In genomic region chr9:101440714-101441230, GRCh38 we compare ENCODE assay signal across 1 cellular context.
A peak's percentile ranks its signal among the peaks of the same experiment; 100 is the strongest.
TF ChIP-seq lines count a peak whose summit lies in the region.

No MANE protein-coding gene starts in this region.

TF ChIP-seq in HepG2, 621 proteins besides CTCF, POLR2A, EP300 and RAD21 (continues in another document):
- TF ChIP-seq ZNF407 (CRISPR knock-in tag; IDR thresholded peaks at IDR 0.05; ENCODE audit: not compliant biosample characterization), result no peak
- no peak for TF ChIP-seq TBL1XR1 (IDR thresholded peaks at IDR 0.05; ENCODE audit: borderline replicate concordance, low read length, partially characterized antibody)
- no peak for TF ChIP-seq RBFOX2 (IDR thresholded peaks at IDR 0.05; ENCODE audit: low read depth, low read length)
- TF ChIP-seq ZNF431 (CRISPR knock-in tag; IDR thresholded peaks at IDR 0.05; ENCODE audit: borderline replicate concordance, low read depth), result no peak
- TF ChIP-seq NFATC3 (CRISPR knock-in tag; IDR thresholded peaks at IDR 0.05), result no peak
- no peak for TF ChIP-seq ZBTB42 (CRISPR knock-in tag; IDR thresholded peaks at IDR 0.05)
- no peak for TF ChIP-seq HNRNPLL (IDR thresholded peaks at IDR 0.05; ENCODE audit: low read depth, low read length, poor library complexity, severe bottlenecking)
- no peak for TF ChIP-seq ARID2 (CRISPR knock-in tag; IDR thresholded peaks at IDR 0.05; ENCODE audit: borderline replicate concordance)
- TF ChIP-seq TFE3 (CRISPR knock-in tag; IDR thresholded peaks at IDR 0.05), result no peak
- TF ChIP-seq TIGD3 (CRISPR knock-in tag; IDR thresholded peaks at IDR 0.05; ENCODE audit: borderline replicate concordance), result no peak
- no peak for TF ChIP-seq ZNF75D (CRISPR knock-in tag; IDR thresholded peaks at IDR 0.05; ENCODE audit: borderline replicate concordance)
- peak; percentile 23; the same call in 1 of the 2 replicates for TF ChIP-seq CHD4 (IDR thresholded peaks at IDR 0.05; ENCODE audit: borderline replicate concordance, low read length)
- peak; percentile 49; the same call in 1 of the 2 replicates for TF ChIP-seq MAX (IDR thresholded peaks at IDR 0.05)
- TF ChIP-seq SAP130 (CRISPR knock-in tag; IDR thresholded peaks at IDR 0.05; ENCODE audit: low read depth), result 0 out of 2 replicates have a peak, but pooled peaks have one; percentile 8
- TF ChIP-seq NR1H2 (CRISPR knock-in tag; IDR thresholded peaks at IDR 0.05; ENCODE audit: borderline replicate concordance, low read depth), result no peak
- no peak for TF ChIP-seq HOXA7 (CRISPR knock-in tag; IDR thresholded peaks at IDR 0.05)
- TF ChIP-seq LRRFIP1 (CRISPR knock-in tag; conservative IDR thresholded peaks at IDR 0.05), result no peak
- peak; percentile 30; the same call in 1 of the 2 replicates for TF ChIP-seq IRF2 (CRISPR knock-in tag; IDR thresholded peaks at IDR 0.05)
- no peak for TF ChIP-seq HBP1 (CRISPR knock-in tag; IDR thresholded peaks at IDR 0.05; ENCODE audit: low read depth)
- peak; percentile 41; the same call in 1 of the 2 replicates for TF ChIP-seq TCF7 (IDR thresholded peaks at IDR 0.05; ENCODE audit: low read depth)
- peak; percentile 19; the same call in 1 of the 2 replicates for TF ChIP-seq NR2C2 (CRISPR knock-in tag; IDR thresholded peaks at IDR 0.05; ENCODE audit: borderline replicate concordance)
- TF ChIP-seq ZNF3 (CRISPR knock-in tag; IDR thresholded peaks at IDR 0.05), result no peak
- TF ChIP-seq SALL2 (CRISPR knock-in tag; IDR thresholded peaks at IDR 0.05), result no peak
- TF ChIP-seq FUBP1 (CRISPR knock-in tag; IDR thresholded peaks at IDR 0.05; ENCODE audit: borderline replicate concordance), result 0 out of 2 replicates have a peak, but pooled peaks have one; percentile 30
- TF ChIP-seq ZNF784 (CRISPR knock-in tag; IDR thresholded peaks at IDR 0.05; ENCODE audit: borderline replicate concordance), result no peak
- TF ChIP-seq BRD4 (CRISPR knock-in tag; IDR thresholded peaks at IDR 0.05), result peak; percentile 25
- TF ChIP-seq BHLHE40 (IDR thresholded peaks at IDR 0.05; ENCODE audit: low read length), result no peak
- no peak for TF ChIP-seq ZFAT (CRISPR knock-in tag; conservative IDR thresholded peaks at IDR 0.05)
- no peak for TF ChIP-seq RCOR2 (CRISPR knock-in tag; IDR thresholded peaks at IDR 0.05)
- TF ChIP-seq TFDP2 (CRISPR knock-in tag; IDR thresholded peaks at IDR 0.05), result no peak
- no peak for TF ChIP-seq DRAP1 (CRISPR knock-in tag; IDR thresholded peaks at IDR 0.05)
- 0 out of 2 replicates have a peak, but pooled peaks have one; percentile 35 for TF ChIP-seq ZNF292 (CRISPR knock-in tag; IDR thresholded peaks at IDR 0.05; ENCODE audit: borderline replicate concordance, low read depth)
- peak; percentile 44; the same call in 1 of the 2 replicates for TF ChIP-seq ZBTB38 (CRISPR knock-in tag; IDR thresholded peaks at IDR 0.05)
- no peak for TF ChIP-seq ZNF577 (CRISPR knock-in tag; IDR thresholded peaks at IDR 0.05; ENCODE audit: borderline replicate concordance, low read depth)
- TF ChIP-seq JUNB (CRISPR knock-in tag; IDR thresholded peaks at IDR 0.05; ENCODE audit: borderline replicate concordance), result no peak
- TF ChIP-seq GATAD1 (CRISPR knock-in tag; IDR thresholded peaks at IDR 0.05), result no peak
- TF ChIP-seq ZMAT5 (CRISPR knock-in tag; IDR thresholded peaks at IDR 0.05; ENCODE audit: borderline replicate concordance, low read depth), result no peak
- no peak for TF ChIP-seq ZFYVE20 (CRISPR knock-in tag; IDR thresholded peaks at IDR 0.05; ENCODE audit: borderline replicate concordance, low read depth)
